ENCODE assay signal across 8 cellular contexts in the genomic region with DNA sequence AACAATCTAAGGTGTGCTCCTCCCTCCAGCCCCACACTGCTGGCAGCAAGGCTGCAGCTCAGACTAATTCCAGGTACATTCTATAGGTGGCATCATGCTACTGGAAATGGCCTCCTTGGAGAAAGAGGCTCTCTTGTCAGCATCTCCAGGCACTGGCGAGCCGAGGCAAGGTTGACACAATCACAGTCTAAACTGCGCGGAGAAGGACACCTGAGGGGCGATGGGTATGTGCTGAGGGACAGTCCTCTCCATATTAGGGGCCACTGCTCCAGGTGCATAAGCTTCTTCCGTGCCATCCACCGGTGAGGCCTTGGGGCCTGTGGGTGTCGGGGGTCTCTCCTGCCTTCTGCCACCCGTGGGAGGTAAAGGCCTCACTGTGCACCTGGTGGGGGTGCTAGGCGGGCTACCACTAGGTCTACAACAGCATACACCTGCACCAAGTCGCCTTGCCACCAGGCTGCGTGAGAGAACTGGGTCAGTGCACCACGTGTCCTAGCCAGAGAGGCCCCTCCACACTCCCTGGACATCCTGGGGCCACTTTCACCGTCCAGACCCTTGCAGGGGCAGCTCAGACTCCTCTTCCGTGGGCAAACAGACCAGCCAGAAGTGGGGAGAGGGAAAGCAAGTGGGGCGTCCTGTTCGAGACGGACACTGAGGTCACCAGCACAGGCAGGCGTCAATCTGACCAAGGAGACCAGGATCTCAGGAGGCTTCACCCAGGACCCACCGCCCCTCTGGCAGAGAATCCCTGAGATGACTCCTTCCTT. TPM values are rescaled to one million over a fixed set of nuclear protein-coding genes. Genes with fewer than 3 reads are reported as not detected.
DNase-seq lines count a peak whose midpoint lies in the region; ATAC-seq and TF ChIP-seq lines count a peak whose summit lies in the region.

No MANE protein-coding gene starts in this region.

- peaks cover 6 to 15% of the 10 kb centered on the region in 2 donors for H3K36me3 Mint-ChIP-seq in naive B cell

- H3K27me3 Mint-ChIP-seq in naive B cell = peaks cover 57 to 71% (median 68%) of the 10 kb centered on the region in 3 donors

- ATAC-seq in naive B cell (ENCODE audit: low read depth in 2 of 2) (no peak), HG02763 (IDR thresholded peaks at IDR 0.05; ENCODE audit: unreplicated experiment) (no peak), GM19023 (IDR thresholded peaks at IDR 0.05; ENCODE audit: unreplicated experiment) (no peak), HG03045 (IDR thresholded peaks at IDR 0.05; ENCODE audit: unreplicated experiment) (no peak)

- TF ChIP-seq CTCF in GM06990 (IDR thresholded peaks at IDR 0.05; ENCODE audit: insufficient read depth, low read length, poor library complexity, severe bottlenecking) (peak; percentile 46), cardiac fibroblast (IDR thresholded peaks at IDR 0.05; ENCODE audit: low read depth, low read length) (peak; percentile 27)

- DNase-seq in A172 (ENCODE audit: low spot score) (peak; percentile 53), GM06990 (ENCODE audit: extremely low read depth, insufficient read length) (no peak), NCI-H510A (lab: John Stamatoyannopoulos, UW) (peak; percentile 66), cardiac fibroblast (ENCODE audit: low read depth in 2 of 2) (peak; percentile 46 to 60), naive B cell (no peak)

- H3K4me3 Mint-ChIP-seq in naive B cell = peak overlapping the region in 5 of 8 donors; percentile 16 to 78 (median 49)

- H3K9me3 Mint-ChIP-seq in naive B cell = peaks cover 4 to 17% (median 7%) of the 10 kb centered on the region in 7 donors

- peaks cover 21 to 43% (median 31%) of the 10 kb centered on the region in 3 donors for H3K4me1 Mint-ChIP-seq in naive B cell

- H3K27ac Mint-ChIP-seq in naive B cell = peak overlapping the region in 5 of 6 donors; percentile 34 to 91 (median 71)

- H3K4me3 ChIP-seq in GM06990 (replicated peaks; ENCODE audit: low read depth, low read length) (no peak overlapping the region), cardiac fibroblast (replicated peaks in 1 of 2; ENCODE audit: low read depth in 2 of 2, low read length in 2 of 2) (no peak overlapping the region)

- H3K36me3 ChIP-seq in GM06990 (ENCODE audit: control insufficient read depth, insufficient read depth, low read length) = no peaks in the 10 kb centered on the region

- H3K27me3 ChIP-seq in GM06990 (replicated peaks; ENCODE audit: control insufficient read depth, insufficient read depth, low read length) = peaks cover 25% of the 10 kb centered on the region

RNA-seq across cellular contexts. Expression of a gene that starts 12.1 kb away (rescaled TPM):
- 7.9 and 8.8 TPM in 2 replicates for total RNA-seq in A172 (2014; rRNA removed; shearing (Covaris generic))
- polyA plus RNA-seq in naive B cell (ENCODE audit: low read depth in 6 of 6) = 1 to 10 TPM in 1 of 6 donors, under 1 TPM in 4, not detected in 1; 0.16 to 1.3 (median 0.58) TPM

RNA-seq across cellular contexts. Expression of a gene that starts 30.3 kb away (rescaled TPM):
- total RNA-seq in A172 (2014; rRNA removed; shearing (Covaris generic)) = 17.2 and 20.5 TPM in 2 replicates
- 10 to 100 TPM in 2 of 6 donors, 1 to 10 TPM in 4; 3.3 to 17.1 (median 9.6) TPM for polyA plus RNA-seq in naive B cell (ENCODE audit: low read depth in 6 of 6)

RNA-seq across cellular contexts. Expression of a gene that starts 31.0 kb away (rescaled TPM):
- total RNA-seq in A172 (2014; rRNA removed; shearing (Covaris generic)) = 24.7 and 27.2 TPM in 2 replicates
- under 1 TPM in 1 of 6 donors, not detected in 5; 0.09 TPM for polyA plus RNA-seq in naive B cell (ENCODE audit: low read depth in 6 of 6)

Comparison
In these comparisons a context has a peak if more than half of its experiments do, and no peak if none do; other contexts are left out.
1. DNase-seq: peak in A172 (single experiment), NCI-H510A (single experiment) and cardiac fibroblast (2 of 2); none in GM06990 (single experiment) and naive B cell (single experiment).